In genomic region chr15:74460903-74461846, GRCh38 we compare ENCODE assay signal across 8 cellular contexts. TPM values are rescaled to one million over a fixed set of nuclear protein-coding genes. Genes with fewer than 3 reads are reported as not detected.
A peak's percentile ranks its signal among the peaks of the same experiment; 100 is the strongest.
DNase-seq lines count a peak whose midpoint lies in the region; ATAC-seq and TF ChIP-seq lines count a peak whose summit lies in the region.

Gene UBL7 (minus strand): TSS chr15:74461160. CDS start chr15:74458867, 2,293 bp downstream.

- DNase-seq in DMS53 treated with DMSO at 0.1 percent for 48 hours (lab: John Stamatoyannopoulos, UW; ENCODE audit: unreplicated experiment) = peak; percentile 80
- peak; percentile 100 for DNase-seq in KBM-7
- peak; percentile 97 for DNase-seq in activated T-cell treated with anti-CD3 and anti-CD28 coated beads, Interleukin-2, amount 50 U/mL, for 24 hours
- peak; percentile 97 for DNase-seq in erythroblast (lab: John Stamatoyannopoulos, UW)
- DNase-seq in stimulated activated CD8-positive, alpha-beta memory T cell treated with anti-CD3 and anti-CD28 coated beads, Interleukin-7, amount 100 ng/mL, for 1 hour (ENCODE audit: low read depth in 2 of 2) = peak; percentile 93 to 94

- in situ Hi-C loops in KBM-7 (cut with MboI; ENCODE audit: low pct_unique_long_range_greater_than_20kb, low sequenced_read_pairs) = no loop called here

- peak; percentile 76 for ATAC-seq in GM21619 (IDR thresholded peaks at IDR 0.05; ENCODE audit: unreplicated experiment)

- H3K4me3 Mint-ChIP-seq in activated T-cell treated with anti-CD3 and anti-CD28 coated beads, Interleukin-2, amount 50 U/mL, for 24 hours = peak within 1 kb of the TSS; percentile 94

- peak within 1 kb of the TSS; percentile 89 for H3K4me3 ChIP-seq in mucosa of stomach (ENCODE audit: low read length)

- peaks cover 52% of the 10 kb centered on the region for H3K4me1 Mint-ChIP-seq in activated T-cell treated with anti-CD3 and anti-CD28 coated beads, Interleukin-2, amount 50 U/mL, for 24 hours (ENCODE audit: low read depth)

- peaks cover 56% of the 10 kb centered on the region for H3K36me3 Mint-ChIP-seq in activated T-cell treated with anti-CD3 and anti-CD28 coated beads, Interleukin-2, amount 50 U/mL, for 24 hours (ENCODE audit: low read depth)

- H3K27me3 ChIP-seq in mucosa of stomach (ENCODE audit: control insufficient read depth, insufficient read depth, low read length) = no peaks in the 10 kb centered on the region

- peak; percentile 93 for TF ChIP-seq POLR2A in erythroblast (IDR thresholded peaks at IDR 0.05; ENCODE audit: low read length)

- H3K4me1 ChIP-seq in mucosa of stomach (ENCODE audit: control insufficient read depth, insufficient read depth, low read length) = peaks cover 5% of the 10 kb centered on the region

- H3K36me3 ChIP-seq in mucosa of stomach (ENCODE audit: control insufficient read depth, insufficient read depth, low read length) = no peaks in the 10 kb centered on the region

- H3K9me3 Mint-ChIP-seq in activated T-cell treated with anti-CD3 and anti-CD28 coated beads, Interleukin-2, amount 50 U/mL, for 24 hours = no peaks in the 10 kb centered on the region

- no peaks in the 10 kb centered on the region for H3K27me3 Mint-ChIP-seq in activated T-cell treated with anti-CD3 and anti-CD28 coated beads, Interleukin-2, amount 50 U/mL, for 24 hours

- no peaks in the 10 kb centered on the region for H3K9me3 ChIP-seq in mucosa of stomach (ENCODE audit: control insufficient read depth, low read length)

- H3K27ac Mint-ChIP-seq in activated T-cell treated with anti-CD3 and anti-CD28 coated beads, Interleukin-2, amount 50 U/mL, for 24 hours = peak within 1 kb of the TSS; percentile 99

- peak within 1 kb of the TSS; percentile 84 for H3K9ac ChIP-seq in mucosa of stomach (ENCODE audit: low read length)

TF ChIP-seq in PFSK-1, 5 proteins besides CTCF, POLR2A, EP300 and RAD21:
- TF ChIP-seq POLR2AphosphoS5 (IDR thresholded peaks at IDR 0.05; ENCODE audit: low read depth, low read length) = peak; percentile 89
- peak; percentile 99 for TF ChIP-seq FOXP2 (optimal IDR thresholded peaks at IDR 0.05; ENCODE audit: borderline replicate concordance, extremely low read depth, extremely low read length, insufficient read depth)
- TF ChIP-seq TAF1 (IDR thresholded peaks at IDR 0.05; ENCODE audit: borderline replicate concordance, insufficient read depth, low read length) = peak; percentile 92
- no peak for TF ChIP-seq SIN3A (IDR thresholded peaks at IDR 0.05; ENCODE audit: borderline replicate concordance, insufficient read depth, low read length)
- peak in 1 of 2 experiments; percentile 59; a peak in 1 of 4 replicates for TF ChIP-seq REST (IDR thresholded peaks at IDR 0.05; ENCODE audit: insufficient read depth in 1 of 2, low read depth in 2 of 2, low read length in 2 of 2)

RNA-seq across cellular contexts. Expression of gene UBL7, which starts in this region (rescaled TPM):
- 54.6 TPM for polyA plus RNA-seq in PFSK-1 (2012; ENCODE audit: insufficient read length, low read depth)

Comparison
In these comparisons a context has a peak if more than half of its experiments do, and no peak if none do; other contexts are left out.
1. Peak in every context shown above with its lines: DNase-seq, ATAC-seq and H3K4me3 ChIP-seq.